18 cellular contexts compared by ENCODE assay signal in the genomic region with DNA sequence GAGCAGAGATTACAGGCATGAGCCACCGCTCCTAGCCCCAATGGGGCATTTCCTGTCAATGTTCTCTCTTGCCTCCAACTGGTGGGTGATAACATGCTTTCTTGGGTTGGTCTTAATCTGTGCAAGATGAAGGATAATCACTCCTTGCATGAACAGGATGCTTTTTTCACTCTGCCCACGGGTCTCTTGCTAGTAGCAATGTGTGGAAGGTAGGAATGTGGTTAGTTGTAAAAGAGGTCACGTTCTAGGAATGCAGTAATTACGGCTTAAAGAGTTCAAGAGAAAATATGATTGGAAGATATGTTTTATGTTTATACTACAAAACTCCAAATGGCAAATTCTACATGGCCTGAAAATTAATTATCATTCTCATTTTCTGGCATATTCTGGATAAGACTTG. TPM values are rescaled to one million over a fixed set of nuclear protein-coding genes. Genes with fewer than 3 reads are reported as not detected.
A peak's percentile ranks its signal among the peaks of the same experiment; 100 is the strongest.
DNase-seq lines count a peak whose midpoint lies in the region; ATAC-seq and TF ChIP-seq lines count a peak whose summit lies in the region.
"Had no signal": no experiment of that assay in that cellular context is flagged by ENCODE, and none has a peak within 500 bp of the region (broad histone marks: within the 10 kb centered on the region; RNA-seq: fewer than 3 reads in every experiment).

No MANE protein-coding gene starts in this region.

- TF ChIP-seq CTCF in SK-N-SH (IDR thresholded peaks at IDR 0.05) (no peak), GM10266 (IDR thresholded peaks at IDR 0.05; ENCODE audit: control insufficient read depth, insufficient read depth, low read depth, missing control alignments) (no peak), Caco-2 (IDR thresholded peaks at IDR 0.05; ENCODE audit: insufficient read depth in 1 of 2, low read depth in 1 of 2, low read length in 1 of 2, severe bottlenecking in 1 of 2, unreplicated experiment in 1 of 2) (no peak)

- no peaks in the 10 kb centered on the region for H3K4me1 Mint-ChIP-seq in Caco-2 (ENCODE audit: low read depth, unreplicated experiment)
- H3K4me1 Mint-ChIP-seq: CD4-positive, CD25-positive, alpha-beta regulatory T cell had no signal

- H3K36me3 ChIP-seq in SK-N-SH (replicated peaks in 1 of 2; ENCODE audit: control insufficient read depth in 1 of 2, insufficient read depth in 2 of 2, low read length in 1 of 2) (no peaks in the 10 kb centered on the region), Caco-2 (ENCODE audit: control insufficient read depth, insufficient read depth, low read length) (no peaks in the 10 kb centered on the region)
- H3K36me3 ChIP-seq: BLaER1 treated with 17β-estradiol and CSF1 and Interleukin-3, amounts not matched to agents 10 nM and 100 nM had no signal

- no peak overlapping the region for H3K4me3 ChIP-seq in SK-N-SH (ENCODE audit: low read depth in 2 of 2, low read length in 1 of 2)
- no peak overlapping the region for H3K4me3 ChIP-seq in Caco-2 (ENCODE audit: low read depth, low read length)
- H3K4me3 ChIP-seq: BLaER1 treated with 17β-estradiol and CSF1 and Interleukin-3, amounts not matched to agents 10 nM and 100 nM; GM12878; GM23338 had no signal

- H3K4me3 Mint-ChIP-seq in Caco-2 (ENCODE audit: unreplicated experiment), result no peak overlapping the region
- H3K4me3 Mint-ChIP-seq: CD4-positive, CD25-positive, alpha-beta regulatory T cell; GM23338 had no signal

- no peak overlapping the region for H3K9ac ChIP-seq in SK-N-SH
- H3K9ac ChIP-seq: BLaER1 treated with 17β-estradiol and CSF1 and Interleukin-3, amounts not matched to agents 10 nM and 100 nM had no signal

- H3K9me3 ChIP-seq in SK-N-SH (no peaks in the 10 kb centered on the region), Caco-2 (no peaks in the 10 kb centered on the region)

- H3K4me1 ChIP-seq in SK-N-SH (ENCODE audit: control insufficient read depth in 1 of 2, insufficient read depth in 2 of 2, low read depth in 1 of 2, low read length in 1 of 2) (no peaks in the 10 kb centered on the region), Caco-2 (no peaks in the 10 kb centered on the region)

- H3K27me3 ChIP-seq in SK-N-SH (ENCODE audit: insufficient read depth), result peaks cover 5% of the 10 kb centered on the region; the same call in 1 of the 2 replicates
- no peaks in the 10 kb centered on the region for H3K27me3 ChIP-seq in Caco-2 (replicated peaks; ENCODE audit: control insufficient read depth, insufficient read depth, low read length)
- H3K27me3 ChIP-seq: BLaER1 treated with 17β-estradiol and CSF1 and Interleukin-3, amounts not matched to agents 10 nM and 100 nM had no signal

- H3K9me3 Mint-ChIP-seq in Caco-2 (ENCODE audit: unreplicated experiment), result no peaks in the 10 kb centered on the region
- H3K9me3 Mint-ChIP-seq: CD4-positive, CD25-positive, alpha-beta regulatory T cell had no signal

- intact Hi-C loops in Caco-2 (cut with micrococcal nuclease; ENCODE audit: unreplicated experiment), result no loop called here
- intact Hi-C loops in head of caudate nucleus (cut with DNase I), result no loop called here

- no peaks in the 10 kb centered on the region for H3F3A ChIP-seq in SK-N-SH (replicated peaks; ENCODE audit: insufficient read depth)

- 0 out of 2 replicates have a peak overlapping the region, but pooled peaks have one; percentile 24 for H2AFZ ChIP-seq in SK-N-SH (ENCODE audit: low read depth)
- H2AFZ ChIP-seq: GM23338 had no signal

- no peaks in the 10 kb centered on the region for H3K79me2 ChIP-seq in SK-N-SH (ENCODE audit: insufficient read depth)

- H3K27me3 Mint-ChIP-seq in Caco-2 (ENCODE audit: insufficient read depth, unreplicated experiment), result peaks cover 5% of the 10 kb centered on the region

- no peak overlapping the region for H3K4me2 ChIP-seq in SK-N-SH
- H3K4me2 ChIP-seq: BLaER1 treated with 17β-estradiol and CSF1 and Interleukin-3, amounts not matched to agents 10 nM and 100 nM; GM23338 had no signal

- H3K36me3 Mint-ChIP-seq in Caco-2 (ENCODE audit: insufficient read depth, unreplicated experiment), result no peaks in the 10 kb centered on the region
- H3K36me3 Mint-ChIP-seq: CD4-positive, CD25-positive, alpha-beta regulatory T cell had no signal

- no peaks in the 10 kb centered on the region for H4K20me1 ChIP-seq in SK-N-SH (ENCODE audit: insufficient read depth)
- H4K20me1 ChIP-seq: BLaER1 treated with 17β-estradiol and CSF1 and Interleukin-3, amounts not matched to agents 10 nM and 100 nM had no signal

- TF ChIP-seq EP300 in SK-N-SH (IDR thresholded peaks at IDR 0.05; ENCODE audit: borderline replicate concordance in 1 of 2, low read depth in 1 of 2, low read length in 1 of 2), result no peak

- H3K27ac Mint-ChIP-seq in Caco-2 (ENCODE audit: unreplicated experiment), result no peak overlapping the region
- H3K27ac Mint-ChIP-seq: CD4-positive, CD25-positive, alpha-beta regulatory T cell; GM23338 had no signal

- BruUV-seq in Caco-2 (replicated peaks; lab: Mats Ljungman, UMichigan), result no TSS peak

- H3K27ac ChIP-seq in SK-N-SH (ENCODE audit: low read depth in 2 of 2, low read length in 1 of 2), result no peak overlapping the region
- H3K27ac ChIP-seq: 22Rv1; BLaER1 treated with 17β-estradiol and CSF1 and Interleukin-3, amounts not matched to agents 10 nM and 100 nM had no signal

- POLR2A ChIA-PET in SK-N-SH (lab: Yijun Ruan, JAX), result no interaction called here
- POLR2A ChIA-PET in Caco-2 (lab: Charles Lee), result interaction anchor here (0.6 kb wide), 1 partner anchor 516 kb away, joined by 3 read pairs; no protein-coding TSS in a partner anchor

- H3K9me2 ChIP-seq in SK-N-SH, result no peaks in the 10 kb centered on the region

- no peak for ATAC-seq in SK-N-SH treated with all-trans-retinoic acid at 6 μM for 48 hours
- ATAC-seq: GM12878, GM23338, HepG2 had no signal

- WGBS in SK-N-SH (ENCODE audit: low lambda C conversion rate), result 5% methylated on average over 4 of the region's 4 CpGs

- CTCF ChIA-PET in SK-N-SH (lab: Yijun Ruan, JAX) (interaction anchor here (2.0 kb wide), 1 partner anchor 15 kb away, joined by 5 read pairs; no protein-coding TSS in a partner anchor), Caco-2 (lab: Charles Lee) (no interaction called here)

- no peak for TF ChIP-seq RAD21 in SK-N-SH (IDR thresholded peaks at IDR 0.05; ENCODE audit: low read length)

- no peak for DNase-seq in SK-N-SH
- DNase-seq in M059J (ENCODE audit: low read depth), result peak; percentile 52
- DNase-seq in fibroblast of peridontal ligament (ENCODE audit: extremely low read depth), result peak; percentile 43
- DNase-seq in GM10266 (ENCODE audit: extremely low spot score), result no peak
- no peak for DNase-seq in Caco-2
- no peak for DNase-seq in head of caudate nucleus
- no peak for DNase-seq in NCI-H446 treated with DMSO at 0.1 percent for 48 hours (lab: John Stamatoyannopoulos, UW)
- DNase-seq: AML-193; CD4-positive, CD25-positive, alpha-beta regulatory T cell; DMS79; H7 had no signal

TF ChIP-seq in SK-N-SH, 30 proteins besides CTCF, POLR2A, EP300 and RAD21 (continues in another document):
- TF ChIP-seq NRF1 (IDR thresholded peaks at IDR 0.05; ENCODE audit: low read depth, low read length) (no peak), TEAD4 (IDR thresholded peaks at IDR 0.05; ENCODE audit: borderline replicate concordance, insufficient read depth) (no peak), MXI1 (IDR thresholded peaks at IDR 0.05; ENCODE audit: low read depth, low read length) (no peak)
- TF ChIP-seq, protein P1, sequence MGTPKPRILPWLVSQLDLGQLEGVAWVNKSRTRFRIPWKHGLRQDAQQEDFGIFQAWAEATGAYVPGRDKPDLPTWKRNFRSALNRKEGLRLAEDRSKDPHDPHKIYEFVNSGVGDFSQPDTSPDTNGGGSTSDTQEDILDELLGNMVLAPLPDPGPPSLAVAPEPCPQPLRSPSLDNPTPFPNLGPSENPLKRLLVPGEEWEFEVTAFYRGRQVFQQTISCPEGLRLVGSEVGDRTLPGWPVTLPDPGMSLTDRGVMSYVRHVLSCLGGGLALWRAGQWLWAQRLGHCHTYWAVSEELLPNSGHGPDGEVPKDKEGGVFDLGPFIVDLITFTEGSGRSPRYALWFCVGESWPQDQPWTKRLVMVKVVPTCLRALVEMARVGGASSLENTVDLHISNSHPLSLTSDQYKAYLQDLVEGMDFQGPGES (IDR thresholded peaks at IDR 0.05; ENCODE audit: low read depth, low read length), result no peak

TF ChIP-seq in SK-N-SH treated with all-trans-retinoic acid at 6 μM for 48 hours, 23 proteins besides CTCF, POLR2A, EP300 and RAD21 (continues in another document):
- TF ChIP-seq ARNTL (CRISPR knock-in tag; IDR thresholded peaks at IDR 0.05; ENCODE audit: borderline replicate concordance, low read depth), result no peak
- no peak for TF ChIP-seq CSDC2 (CRISPR knock-in tag; IDR thresholded peaks at IDR 0.05)
- TF ChIP-seq TOX (CRISPR knock-in tag; IDR thresholded peaks at IDR 0.05; ENCODE audit: borderline replicate concordance), result no peak
- TF ChIP-seq GLIS3 (CRISPR knock-in tag; IDR thresholded peaks at IDR 0.05), result no peak
- no peak for TF ChIP-seq TCF4 (CRISPR knock-in tag; IDR thresholded peaks at IDR 0.05; ENCODE audit: borderline replicate concordance)
- TF ChIP-seq ZFP30 (CRISPR knock-in tag; IDR thresholded peaks at IDR 0.05), result no peak
- TF ChIP-seq PPARA (CRISPR knock-in tag; IDR thresholded peaks at IDR 0.05; ENCODE audit: borderline replicate concordance), result no peak
- no peak for TF ChIP-seq OSR1 (CRISPR knock-in tag; IDR thresholded peaks at IDR 0.05)
- TF ChIP-seq ZNF70 (CRISPR knock-in tag; IDR thresholded peaks at IDR 0.05), result no peak
- no peak for TF ChIP-seq ISL1 (CRISPR knock-in tag; IDR thresholded peaks at IDR 0.05)
- no peak for TF ChIP-seq ESRRG (CRISPR knock-in tag; IDR thresholded peaks at IDR 0.05)

RNA-seq across cellular contexts. Expression of a gene that starts 10.5 kb away (rescaled TPM):
- not detected in 2 replicates for polyA plus RNA-seq in SK-N-SH (2012; rRNA removed)
- not detected in 2 replicates for polyA plus RNA-seq in SK-N-SH (2012; cell fraction: cytosol; rRNA removed)
- 0.04 TPM in 1 of 2 replicates, not detected in the other for polyA plus RNA-seq in SK-N-SH (2012; cell fraction: nucleus; rRNA removed)
- not detected in 2 replicates for total RNA-seq in M059J (2014; rRNA removed; shearing (Covaris generic))
- 0.28 TPM in 1 of 2 replicates, not detected in the other for total RNA-seq in Caco-2 (2022)
- total RNA-seq: CD4-positive, CD25-positive, alpha-beta regulatory T cell; GM23338; H7; HepG2 had no signal
- polyA plus RNA-seq: HepG2 had no signal

RNA-seq across cellular contexts. Expression of a gene that starts 45.0 kb away (rescaled TPM):
- polyA plus RNA-seq in SK-N-SH (2012; rRNA removed), result not detected in 2 replicates
- not detected in 2 replicates for polyA plus RNA-seq in SK-N-SH (2012; cell fraction: cytosol; rRNA removed)
- polyA plus RNA-seq in SK-N-SH (2012; cell fraction: nucleus; rRNA removed), result not detected in 2 replicates
- not detected in 2 replicates for total RNA-seq in M059J (2014; rRNA removed; shearing (Covaris generic))
- not detected in 2 replicates for total RNA-seq in Caco-2 (2022)
- total RNA-seq: A673; CD4-positive, CD25-positive, alpha-beta regulatory T cell; GM12878; H7; HepG2 had no signal
- polyA plus RNA-seq: CD4-positive, CD25-positive, alpha-beta regulatory T cell; GM12878; GM23338; HepG2 had no signal

RNA-seq across cellular contexts. Expression of a gene that starts 46.6 kb away (rescaled TPM):
- polyA plus RNA-seq in SK-N-SH (2012; rRNA removed), result 29.8 and 38.2 TPM in 2 replicates
- polyA plus RNA-seq in SK-N-SH (2012; cell fraction: cytosol; rRNA removed), result 24.6 and 32.4 TPM in 2 replicates
- polyA plus RNA-seq in SK-N-SH (2012; cell fraction: nucleus; rRNA removed), result 21.8 and 41.6 TPM in 2 replicates
- total RNA-seq in M059J (2014; rRNA removed; shearing (Covaris generic)), result 79.3 and 84.2 TPM in 2 replicates
- total RNA-seq in Caco-2 (2022), result 59.1 and 67.2 TPM in 2 replicates

RNA-seq across cellular contexts. Expression of a gene that starts 54.6 kb away (rescaled TPM):
- 30.7 and 38.9 TPM in 2 replicates for polyA plus RNA-seq in SK-N-SH (2012; rRNA removed)
- polyA plus RNA-seq in SK-N-SH (2012; cell fraction: cytosol; rRNA removed), result 19.5 and 25.1 TPM in 2 replicates
- 71.7 and 88.9 TPM in 2 replicates for polyA plus RNA-seq in SK-N-SH (2012; cell fraction: nucleus; rRNA removed)
- total RNA-seq in M059J (2014; rRNA removed; shearing (Covaris generic)), result 23.8 and 27.2 TPM in 2 replicates
- total RNA-seq in Caco-2 (2022), result 39.6 and 46.2 TPM in 2 replicates

Comparison
In these comparisons a context has a peak if more than half of its experiments do, and no peak if none do; other contexts are left out.
1. DNase-seq: peak in M059J (single experiment) and fibroblast of peridontal ligament (single experiment); none in SK-N-SH (single experiment), GM10266 (single experiment), Caco-2 (0 of 2), head of caudate nucleus (0 of 42) and NCI-H446 treated with DMSO at 0.1 percent for 48 hours (single experiment).